ENCODE assay signal across 8 cellular contexts in genomic region chr2:213065583-213066444, GRCh38.
DNase-seq lines count a peak whose midpoint lies in the region; ATAC-seq, FAIRE-seq and TF ChIP-seq lines count a peak whose summit lies in the region.

No MANE protein-coding gene starts in this region.

- H3K9me3 ChIP-seq in aorta (ENCODE audit: control insufficient read depth, low read length), result no peaks in the 10 kb centered on the region

- TF ChIP-seq POLR2A in GM12892 (IDR thresholded peaks at IDR 0.05; ENCODE audit: low read depth, low read length), result no peak

- DNase-seq in GM12892 (ENCODE audit: insufficient read length), result no peak
- peak; percentile 48 for DNase-seq in SK-N-DZ (ENCODE audit: low spot score)
- DNase-seq in fibroblast of villous mesenchyme (ENCODE audit: low read depth), result peak; percentile 57
- peak; percentile 30 for DNase-seq in skeletal muscle cell (ENCODE audit: low read depth)
- no peak for DNase-seq in aorta
- no peak for DNase-seq in MV-4-11 (lab: John Stamatoyannopoulos, UW)
- no peak for DNase-seq in central memory CD4-positive, alpha-beta T cell

- intact Hi-C loops in aorta (cut with DNase I), result no loop called here

- ATAC-seq in HG02884 (IDR thresholded peaks at IDR 0.05; ENCODE audit: unreplicated experiment) (peak; percentile 62), aorta (ENCODE audit: low FRiP score) (no peak)

- no peak overlapping the region for H3K27ac ChIP-seq in aorta (ENCODE audit: low read depth in 1 of 2, low read length in 2 of 2)

- no peaks in the 10 kb centered on the region for H3K36me3 ChIP-seq in aorta (ENCODE audit: control insufficient read depth in 1 of 2, insufficient read depth in 2 of 2, low read length in 1 of 2)

- H3K4me1 ChIP-seq in aorta (ENCODE audit: control insufficient read depth in 1 of 2, insufficient read depth in 2 of 2, low read length in 2 of 2), result no peaks in the 10 kb centered on the region

- 35 to 36% methylated on average over 8 of the region's 8 CpGs for WGBS in aorta, 2 donors

- no peaks in the 10 kb centered on the region for H3K27me3 ChIP-seq in aorta (ENCODE audit: control insufficient read depth in 1 of 2, insufficient read depth in 2 of 2, low read length in 1 of 2)

- H3K4me3 ChIP-seq in fibroblast of villous mesenchyme (ENCODE audit: low read depth, low read length) (peak overlapping the region; percentile 28), skeletal muscle cell (ENCODE audit: low read depth, low read length) (peak overlapping the region; percentile 24), aorta (ENCODE audit: low read length in 2 of 2) (no peak overlapping the region)

- peak; percentile 71 for FAIRE-seq in GM12892 (lab: Jason Lieb, UNC)

- TF ChIP-seq CTCF in fibroblast of villous mesenchyme (IDR thresholded peaks at IDR 0.05; ENCODE audit: insufficient read depth, low read depth, low read length), result no peak

Comparison
In these comparisons a context has a peak if more than half of its experiments do, and no peak if none do; other contexts are left out.
1. DNase-seq: peak in SK-N-DZ (single experiment), fibroblast of villous mesenchyme (single experiment) and skeletal muscle cell (single experiment); none in GM12892 (single experiment), aorta (0 of 2), MV-4-11 (single experiment) and central memory CD4-positive, alpha-beta T cell (single experiment).
2. H3K4me3 ChIP-seq: peak in fibroblast of villous mesenchyme (single experiment) and skeletal muscle cell (single experiment); none in aorta (0 of 2).